In the genomic region with DNA sequence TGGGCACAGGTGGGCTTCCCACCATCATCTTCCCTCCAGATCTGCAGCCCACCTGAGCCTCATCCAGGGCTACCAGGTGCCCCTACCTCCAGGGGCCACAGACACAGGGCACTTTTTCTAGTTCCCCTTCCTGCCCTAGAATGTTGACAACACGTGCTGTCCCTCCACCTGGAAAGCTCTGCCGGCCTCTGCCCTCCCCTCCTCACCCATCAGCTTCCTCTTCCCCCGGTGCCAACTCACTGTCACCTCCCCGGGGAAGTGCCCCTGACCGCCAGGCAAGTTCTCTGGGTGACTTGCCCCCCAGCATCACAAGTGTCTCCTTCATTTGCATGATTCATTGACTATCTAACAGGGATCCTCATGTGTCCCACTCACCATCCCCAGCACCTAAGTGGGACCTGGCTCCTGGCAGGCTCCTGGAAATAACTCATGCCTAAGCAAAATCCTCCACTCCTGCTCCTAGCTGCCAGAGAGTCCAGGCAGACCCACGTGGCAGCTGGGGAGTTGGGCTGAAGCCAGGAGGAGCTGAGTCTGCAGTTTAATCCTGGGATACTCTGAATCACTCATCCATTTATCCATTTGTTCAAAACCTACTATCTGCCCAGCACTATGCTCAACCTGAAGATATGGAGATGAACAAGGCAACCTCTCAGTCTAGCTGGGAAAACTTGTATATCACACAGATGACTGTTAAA, we compare ENCODE assay signal across 12 cellular contexts.
DNase-seq lines count a peak whose midpoint lies in the region; ATAC-seq and TF ChIP-seq lines count a peak whose summit lies in the region.
"Had no signal": no experiment of that assay in that cellular context is flagged by ENCODE, and none has a peak within 500 bp of the region (broad histone marks: within the 10 kb centered on the region; RNA-seq: fewer than 3 reads in every experiment).

No MANE protein-coding gene starts in this region.

- H3K9me3 Mint-ChIP-seq in nephron = peaks cover 3% of the 10 kb centered on the region
- H3K9me3 Mint-ChIP-seq: activated T-helper 2 cell treated with anti-CD3 and anti-CD28 coated beads, Interferon-gamma antibody, Interleukin-2, Interleukin-4, amounts not matched to agents 10 μg/mL and 5 μg/mL and 100 μg/mL, durations not matched to agents 14 hours and 24 hours and 36 hours; CD4-positive, alpha-beta T cell; effector memory CD8-positive, alpha-beta T cell had no signal

- H3K36me3 Mint-ChIP-seq in nephron (ENCODE audit: low read depth) = peaks cover 4% of the 10 kb centered on the region

- DNase-seq in AG10803 (ENCODE audit: low read depth) (peak; percentile 53), NCI-H2171 treated with DMSO at 0.1 percent for 48 hours (lab: John Stamatoyannopoulos, UW) (peak; percentile 64), fibroblast of gingiva (ENCODE audit: low read depth) (peak; percentile 54), coronary artery (ENCODE audit: low spot score) (no peak), posterior vena cava (ENCODE audit: low spot score) (no peak), COLO668 (lab: John Stamatoyannopoulos, UW; ENCODE audit: unreplicated experiment) (no peak)
- DNase-seq: CD4-positive, alpha-beta T cell; effector memory CD8-positive, alpha-beta T cell; retina had no signal

- H3K4me3 Mint-ChIP-seq in nephron = peak overlapping the region in 1 of 3 experiments; percentile 12
- H3K4me3 Mint-ChIP-seq: CD4-positive, alpha-beta T cell; effector memory CD8-positive, alpha-beta T cell had no signal

- H3K27me3 Mint-ChIP-seq in nephron (ENCODE audit: low read depth) = peaks cover 66% of the 10 kb centered on the region

- H3K4me3 ChIP-seq in AG10803 (ENCODE audit: low read length) (no peak overlapping the region), coronary artery (no peak overlapping the region)

- TF ChIP-seq CTCF in AG10803 (conservative IDR thresholded peaks at IDR 0.05; ENCODE audit: low read length) (no peak), nephron (IDR thresholded peaks at IDR 0.05; ENCODE audit: unreplicated experiment in 3 of 3) (no peak), coronary artery (IDR thresholded peaks at IDR 0.05) (no peak)

- H3K27ac Mint-ChIP-seq in nephron = peak overlapping the region; percentile 4 to 41 (median 37)
- H3K27ac Mint-ChIP-seq: activated T-helper 2 cell treated with anti-CD3 and anti-CD28 coated beads, Interferon-gamma antibody, Interleukin-2, Interleukin-4, amounts not matched to agents 10 μg/mL and 5 μg/mL and 100 μg/mL, durations not matched to agents 14 hours and 24 hours and 36 hours; CD4-positive, alpha-beta T cell; effector memory CD8-positive, alpha-beta T cell had no signal

- H3K4me1 Mint-ChIP-seq in nephron = peaks cover 77% of the 10 kb centered on the region

- intact Hi-C loops in posterior vena cava (cut with DNase I) = no loop called here

- no peak overlapping the region for H3K27ac ChIP-seq in coronary artery

- no peak for ATAC-seq in GM19452 (IDR thresholded peaks at IDR 0.05; ENCODE audit: unreplicated experiment)
- ATAC-seq: effector memory CD8-positive, alpha-beta T cell had no signal

Comparison
In these comparisons a context has a peak if more than half of its experiments do, and no peak if none do; other contexts are left out.
1. DNase-seq: peak in AG10803 (single experiment), NCI-H2171 treated with DMSO at 0.1 percent for 48 hours (single experiment) and fibroblast of gingiva (single experiment); none in coronary artery (single experiment), posterior vena cava (single experiment) and COLO668 (single experiment).